ENCODE assay signal across 8 cellular contexts in genomic region chr16:85227262-85227923, GRCh38.
DNase-seq lines count a peak whose midpoint lies in the region; ATAC-seq and TF ChIP-seq lines count a peak whose summit lies in the region.

No MANE protein-coding gene starts in this region.

- ATAC-seq in GM19463 (IDR thresholded peaks at IDR 0.05; ENCODE audit: unreplicated experiment) (peak; percentile 65), HG03196 (IDR thresholded peaks at IDR 0.05; ENCODE audit: unreplicated experiment) (peak; percentile 79)

- H3K4me3 ChIP-seq in astrocyte of the cerebellum (ENCODE audit: low read depth, low read length) = peak overlapping the region; percentile 11

- intact Hi-C loops in activated naive CD4-positive, alpha-beta T cell treated with anti-CD3 and anti-CD28 coated beads for 36 hours (cut with micrococcal nuclease) = no loop called here
- intact Hi-C loops in posterior vena cava (cut with DNase I) = no loop called here

- H3K4me1 Mint-ChIP-seq in activated naive CD4-positive, alpha-beta T cell treated with anti-CD3 and anti-CD28 coated beads for 36 hours (ENCODE audit: low read depth) = no peaks in the 10 kb centered on the region

- no peaks in the 10 kb centered on the region for H3K36me3 Mint-ChIP-seq in activated naive CD4-positive, alpha-beta T cell treated with anti-CD3 and anti-CD28 coated beads for 36 hours (ENCODE audit: low read depth)

- DNase-seq in ELF-1 (ENCODE audit: low read depth, low spot score) (peak; percentile 46), astrocyte of the cerebellum (ENCODE audit: low read depth) (peak; percentile 84), hepatic stellate cell (ENCODE audit: low spot score) (no peak), SIG-M5 (lab: John Stamatoyannopoulos, UW) (no peak), posterior vena cava (ENCODE audit: low spot score) (no peak)
- no peak for DNase-seq in activated naive CD4-positive, alpha-beta T cell treated with anti-CD3 and anti-CD28 coated beads for 36 hours

- CTCF ChIA-PET in activated naive CD4-positive, alpha-beta T cell treated with anti-CD3 and anti-CD28 coated beads for 36 hours (lab: Charles Lee) = no interaction called here

- no peak overlapping the region for H3K4me3 Mint-ChIP-seq in activated naive CD4-positive, alpha-beta T cell treated with anti-CD3 and anti-CD28 coated beads for 36 hours

- H3K27ac Mint-ChIP-seq in activated naive CD4-positive, alpha-beta T cell treated with anti-CD3 and anti-CD28 coated beads for 36 hours = no peak overlapping the region

- H3K9me3 Mint-ChIP-seq in activated naive CD4-positive, alpha-beta T cell treated with anti-CD3 and anti-CD28 coated beads for 36 hours = no peaks in the 10 kb centered on the region

- no peak for TF ChIP-seq CTCF in astrocyte of the cerebellum (IDR thresholded peaks at IDR 0.05; ENCODE audit: low read depth, low read length, missing control alignments)

- H3K27me3 Mint-ChIP-seq in activated naive CD4-positive, alpha-beta T cell treated with anti-CD3 and anti-CD28 coated beads for 36 hours (ENCODE audit: low read depth) = no peaks in the 10 kb centered on the region

- in situ Hi-C loops in astrocyte of the cerebellum (cut with HindIII; ENCODE audit: low sequenced_read_pairs) = no loop called here

Comparison
In these comparisons a context has a peak if more than half of its experiments do, and no peak if none do; other contexts are left out.
1. DNase-seq: peak in ELF-1 (single experiment) and astrocyte of the cerebellum (single experiment); none in activated naive CD4-positive, alpha-beta T cell treated with anti-CD3 and anti-CD28 coated beads for 36 hours (single experiment), hepatic stellate cell (single experiment), SIG-M5 (single experiment) and posterior vena cava (single experiment).